Comparison of ENCODE assay signal across 8 cellular contexts in the genomic region with DNA sequence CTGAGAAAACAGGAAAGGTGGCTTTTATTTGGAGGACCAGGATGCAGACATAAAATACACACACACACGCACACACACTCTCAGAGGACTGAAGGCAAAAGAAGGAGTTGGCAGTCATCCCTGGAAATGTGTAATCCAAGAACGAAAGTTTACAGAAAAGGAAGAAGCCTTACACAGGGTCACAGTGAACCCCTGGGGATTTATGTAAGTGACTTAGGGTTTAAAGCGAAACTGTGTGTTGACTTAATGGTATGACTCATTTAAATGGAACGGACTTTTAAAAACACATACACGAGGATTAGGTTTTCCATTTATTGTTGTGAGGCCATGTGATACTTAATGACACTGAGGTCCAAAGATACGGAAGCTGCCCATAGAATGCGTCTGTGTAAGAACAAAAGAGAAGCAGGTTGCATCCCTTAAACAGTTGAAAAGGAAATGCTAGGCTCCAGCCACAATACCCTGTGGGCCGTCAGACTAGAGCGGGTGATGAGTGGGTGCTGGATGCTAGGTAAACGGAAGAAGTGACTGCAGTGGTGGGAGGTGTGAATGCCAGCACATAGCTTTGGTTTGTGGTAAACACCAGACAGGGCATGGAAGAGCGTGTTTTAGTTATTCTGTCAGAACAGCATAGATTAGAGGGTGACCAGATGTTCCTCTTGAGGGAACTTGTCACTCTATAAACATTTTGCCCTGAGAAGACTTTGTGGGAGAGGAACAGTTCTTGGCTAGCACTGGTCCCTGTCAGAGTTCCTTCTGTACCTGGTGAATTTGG. TPM values are rescaled to one million over a fixed set of nuclear protein-coding genes. Genes with fewer than 3 reads are reported as not detected.
DNase-seq lines count a peak whose midpoint lies in the region; ATAC-seq and TF ChIP-seq lines count a peak whose summit lies in the region.

No MANE protein-coding gene starts in this region.

- in situ Hi-C loops in GM23248 (cut with MboI) = no loop called here

- no peaks in the 10 kb centered on the region for H3K9me3 Mint-ChIP-seq in activated CD4-positive, alpha-beta T cell treated with anti-CD3 and anti-CD28 coated beads for 36 hours (ENCODE audit: low read depth)
- no peaks in the 10 kb centered on the region for H3K9me3 Mint-ChIP-seq in naive B cell
- no peaks in the 10 kb centered on the region for H3K9me3 Mint-ChIP-seq in stimulated activated naive CD8-positive, alpha-beta T cell treated with anti-CD3 and anti-CD28 coated beads, Interleukin-15, Interleukin-2, amounts not matched to agents 100 ng/mL and 50 ng/mL, for 24 hours

- H3F3A ChIP-seq in GM23248 (ENCODE audit: insufficient read depth) = peaks cover 22% of the 10 kb centered on the region

- H3K36me3 Mint-ChIP-seq in activated CD4-positive, alpha-beta T cell treated with anti-CD3 and anti-CD28 coated beads for 36 hours (ENCODE audit: low read depth) = peaks cover 2% of the 10 kb centered on the region
- peaks cover 0 to 4% of the 10 kb centered on the region in 2 donors for H3K36me3 Mint-ChIP-seq in naive B cell
- H3K36me3 Mint-ChIP-seq in stimulated activated naive CD8-positive, alpha-beta T cell treated with anti-CD3 and anti-CD28 coated beads, Interleukin-15, Interleukin-2, amounts not matched to agents 100 ng/mL and 50 ng/mL, for 24 hours (ENCODE audit: low read depth) = no peaks in the 10 kb centered on the region

- H3K27ac Mint-ChIP-seq in activated CD4-positive, alpha-beta T cell treated with anti-CD3 and anti-CD28 coated beads for 36 hours = peak overlapping the region; percentile 72
- peak overlapping the region in 4 of 6 donors; percentile 16 to 86 (median 72) for H3K27ac Mint-ChIP-seq in naive B cell
- peak overlapping the region; percentile 91 for H3K27ac Mint-ChIP-seq in stimulated activated naive CD8-positive, alpha-beta T cell treated with anti-CD3 and anti-CD28 coated beads, Interleukin-15, Interleukin-2, amounts not matched to agents 100 ng/mL and 50 ng/mL, for 24 hours

- H4K20me1 ChIP-seq in DND-41 (ENCODE audit: insufficient read depth, low read length) (no peaks in the 10 kb centered on the region), GM23248 (ENCODE audit: insufficient read depth) (no peaks in the 10 kb centered on the region)

- H3K79me2 ChIP-seq in DND-41 (ENCODE audit: insufficient read depth, low read length) = no peaks in the 10 kb centered on the region
- no peaks in the 10 kb centered on the region for H3K79me2 ChIP-seq in GM23248 (ENCODE audit: insufficient read depth)

- H3K27ac ChIP-seq in DND-41 (ENCODE audit: low read length) (peak overlapping the region; percentile 26; the same call in 1 of the 2 replicates), GM23248 (peak overlapping the region; percentile 80)

- no peak overlapping the region for H3K9ac ChIP-seq in DND-41 (ENCODE audit: low read depth, low read length)
- H3K9ac ChIP-seq in GM23248 = peak overlapping the region; percentile 63

- WGBS in GM23248 (ENCODE audit: low coverage in 1 of 2, low lambda C conversion rate in 2 of 2, missing lambda C conversion rate in 2 of 2), 2 experiments = 1 to 2% methylated on average over 11 of the region's 11 CpGs

- H3K9me2 ChIP-seq in GM23248 (ENCODE audit: insufficient read depth) = no peaks in the 10 kb centered on the region

- H3K4me3 Mint-ChIP-seq in activated CD4-positive, alpha-beta T cell treated with anti-CD3 and anti-CD28 coated beads for 36 hours = peak overlapping the region; percentile 56
- peak overlapping the region; percentile 0 to 73 (median 52) for H3K4me3 Mint-ChIP-seq in naive B cell
- peak overlapping the region; percentile 64 for H3K4me3 Mint-ChIP-seq in stimulated activated naive CD8-positive, alpha-beta T cell treated with anti-CD3 and anti-CD28 coated beads, Interleukin-15, Interleukin-2, amounts not matched to agents 100 ng/mL and 50 ng/mL, for 24 hours

- H3K27me3 ChIP-seq in DND-41 (ENCODE audit: insufficient read depth, low read length, poor library complexity) (no peaks in the 10 kb centered on the region), GM23248 (replicated peaks; ENCODE audit: insufficient read depth) (no peaks in the 10 kb centered on the region), MG63 (no peaks in the 10 kb centered on the region)

- POLR2A ChIA-PET in activated CD4-positive, alpha-beta T cell treated with anti-CD3 and anti-CD28 coated beads for 36 hours (lab: Charles Lee) = interaction anchor here (0.5 to 1.0 kb wide), 3 partner anchors 22 to 447 kb away, joined by 3 to 11 read pairs (median 3); a partner anchor contains a TSS

- peaks cover 26% of the 10 kb centered on the region for H3K4me1 Mint-ChIP-seq in activated CD4-positive, alpha-beta T cell treated with anti-CD3 and anti-CD28 coated beads for 36 hours
- peaks cover 24 to 37% (median 28%) of the 10 kb centered on the region in 3 donors for H3K4me1 Mint-ChIP-seq in naive B cell
- peaks cover 33% of the 10 kb centered on the region for H3K4me1 Mint-ChIP-seq in stimulated activated naive CD8-positive, alpha-beta T cell treated with anti-CD3 and anti-CD28 coated beads, Interleukin-15, Interleukin-2, amounts not matched to agents 100 ng/mL and 50 ng/mL, for 24 hours (ENCODE audit: low read depth)

- H3K4me2 ChIP-seq in DND-41 (ENCODE audit: insufficient read depth, low read length) (0 out of 2 replicates have a peak overlapping the region, but pooled peaks have one; percentile 13), GM23248 (ENCODE audit: unreplicated experiment) (peak overlapping the region; percentile 77)

- no peak overlapping the region for H3K4me3 ChIP-seq in DND-41 (ENCODE audit: low read depth in 1 of 2, low read length in 2 of 2)
- peak overlapping the region; percentile 56 for H3K4me3 ChIP-seq in GM23248
- H3K4me3 ChIP-seq in MG63 = peak overlapping the region; percentile 8

- CTCF ChIA-PET in activated CD4-positive, alpha-beta T cell treated with anti-CD3 and anti-CD28 coated beads for 36 hours (lab: Charles Lee) = interaction anchor here (0.6 to 1.6 kb wide), 7 partner anchors 11 to 128 kb away, joined by 3 to 6 read pairs (median 4); a partner anchor contains a TSS

- ATAC-seq in DND-41 (ENCODE audit: insufficient read depth, low read depth) (peak; percentile 97), naive B cell (ENCODE audit: low read depth in 2 of 2) (peak; percentile 92 to 93)
- peak; percentile 93 for ATAC-seq in activated CD4-positive, alpha-beta T cell treated with anti-CD3 and anti-CD28 coated beads for 36 hours

- no peaks in the 10 kb centered on the region for H3K9me3 ChIP-seq in DND-41 (ENCODE audit: insufficient read depth, low read length, severe bottlenecking)
- no peaks in the 10 kb centered on the region for H3K9me3 ChIP-seq in GM23248 (ENCODE audit: low read depth)
- H3K9me3 ChIP-seq in MG63 = no peaks in the 10 kb centered on the region

- H3K27me3 Mint-ChIP-seq in activated CD4-positive, alpha-beta T cell treated with anti-CD3 and anti-CD28 coated beads for 36 hours = peaks cover 30% of the 10 kb centered on the region
- no peaks in the 10 kb centered on the region for H3K27me3 Mint-ChIP-seq in naive B cell
- H3K27me3 Mint-ChIP-seq in stimulated activated naive CD8-positive, alpha-beta T cell treated with anti-CD3 and anti-CD28 coated beads, Interleukin-15, Interleukin-2, amounts not matched to agents 100 ng/mL and 50 ng/mL, for 24 hours = peaks cover 35% of the 10 kb centered on the region

- DNase-seq in DND-41 (peak; percentile 67), GM23248 (peak; percentile 97), MG63 (peak; percentile 86), dedifferentiated amniotic fluid mesenchymal stem cell (ENCODE audit: extremely low spot score) (peak; percentile 95), naive B cell (peak; percentile 48), HuH-7.5 (ENCODE audit: low spot score) (no peak)
- peak; percentile 88 for DNase-seq in activated CD4-positive, alpha-beta T cell treated with anti-CD3 and anti-CD28 coated beads for 36 hours

- H3K4me1 ChIP-seq in DND-41 (ENCODE audit: insufficient read depth, low read length) (peaks cover 19% of the 10 kb centered on the region), GM23248 (ENCODE audit: insufficient read depth) (peaks cover 39% of the 10 kb centered on the region)

- no peaks in the 10 kb centered on the region for H3K36me3 ChIP-seq in DND-41 (ENCODE audit: insufficient read depth, low read length)
- no peaks in the 10 kb centered on the region for H3K36me3 ChIP-seq in GM23248 (ENCODE audit: low read depth)
- H3K36me3 ChIP-seq in MG63 = no peaks in the 10 kb centered on the region

- intact Hi-C loops in activated CD4-positive, alpha-beta T cell treated with anti-CD3 and anti-CD28 coated beads for 36 hours (cut with DNase I, micrococcal nuclease) = loop anchor here (1.0 to 5.0 kb wide), 5 partner anchors 22 to 606 kb away; a partner anchor contains a TSS

- no peak for TF ChIP-seq CTCF in DND-41 (IDR thresholded peaks at IDR 0.05; ENCODE audit: borderline replicate concordance, extremely low read depth, low read length, poor library complexity, severe bottlenecking)

- no peak overlapping the region for H2AFZ ChIP-seq in DND-41 (ENCODE audit: low read depth, low read length)
- no peak overlapping the region for H2AFZ ChIP-seq in GM23248

RNA-seq across cellular contexts. Expression of a gene that starts 21.6 kb away (rescaled TPM):
- 45.5 and 51.4 TPM in 2 replicates for total RNA-seq in GM23248 (2014; rRNA removed; shearing (Covaris generic))
- 70.7 and 74.2 TPM in 2 replicates for polyA plus RNA-seq in GM23248 (2016; fragmentation: Nextera tagmentation; extraction: Ambion mirVana)
- total RNA-seq in MG63 (2014; rRNA removed; shearing (Covaris generic); ENCODE audit: low replicate concordance) = 11.3 and 24.9 TPM in 2 replicates
- total RNA-seq in activated CD4-positive, alpha-beta T cell treated with anti-CD3 and anti-CD28 coated beads for 36 hours = 10 to 100 TPM; 28.3 to 28.8 TPM
- 10 to 100 TPM; 48.6 to 83.4 (median 62.4) TPM for polyA plus RNA-seq in naive B cell (ENCODE audit: low read depth in 6 of 6)

RNA-seq across cellular contexts. Expression of a gene that starts 38.6 kb away (rescaled TPM):
- total RNA-seq in GM23248 (2014; rRNA removed; shearing (Covaris generic)) = 26.7 and 30.9 TPM in 2 replicates
- polyA plus RNA-seq in GM23248 (2016; fragmentation: Nextera tagmentation; extraction: Ambion mirVana) = 72.4 and 76.4 TPM in 2 replicates
- 16.4 and 19.8 TPM in 2 replicates for total RNA-seq in MG63 (2014; rRNA removed; shearing (Covaris generic); ENCODE audit: low replicate concordance)
- total RNA-seq in activated CD4-positive, alpha-beta T cell treated with anti-CD3 and anti-CD28 coated beads for 36 hours = 10 to 100 TPM; 23.5 to 24.6 TPM
- 10 to 100 TPM; 23.3 to 33.6 (median 27.0) TPM for polyA plus RNA-seq in naive B cell (ENCODE audit: low read depth in 6 of 6)

Comparison
In these comparisons a context has a peak if more than half of its experiments do, and no peak if none do; other contexts are left out.
1. H3K4me3 ChIP-seq: peak in GM23248 (single experiment) and MG63 (single experiment); none in DND-41 (0 of 2).
2. Peak in every context shown above with its lines, with median percentiles within 50 percentile points of each other: ATAC-seq, H3K27ac Mint-ChIP-seq and H3K4me3 Mint-ChIP-seq.